In genomic region chr3:107429330-107430181, GRCh38 we compare ENCODE assay signal across 8 cellular contexts. TPM values are rescaled to one million over a fixed set of nuclear protein-coding genes. Genes with fewer than 3 reads are reported as not detected.
DNase-seq lines count a peak whose midpoint lies in the region; ATAC-seq and TF ChIP-seq lines count a peak whose summit lies in the region.

No MANE protein-coding gene starts in this region.

- intact Hi-C loops in tibial artery (cut with DNase I; ENCODE audit: low total_unique reads) = loop anchor here (2.0 kb wide), 1 partner anchor 189 kb away; no protein-coding TSS in a partner anchor

- H3K27ac Mint-ChIP-seq in activated naive CD4-positive, alpha-beta T cell treated with anti-CD3 and anti-CD28 coated beads, Interleukin-2, amount 50 U/mL, for 24 hours = no peak overlapping the region

- peak overlapping the region; percentile 78 for H3K4me2 ChIP-seq in DND-41 (ENCODE audit: insufficient read depth, low read length)

- H3K9ac ChIP-seq in DND-41 (ENCODE audit: low read depth, low read length) (peak overlapping the region; percentile 74; the same call in 1 of the 2 replicates), HUES48 (ENCODE audit: low read depth, low read length) (peak overlapping the region; percentile 42)

- H3K27me3 Mint-ChIP-seq in activated naive CD4-positive, alpha-beta T cell treated with anti-CD3 and anti-CD28 coated beads, Interleukin-2, amount 50 U/mL, for 24 hours = no peaks in the 10 kb centered on the region

- H3K27me3 ChIP-seq in DND-41 (ENCODE audit: insufficient read depth, low read length, poor library complexity) = no peaks in the 10 kb centered on the region
- H3K27me3 ChIP-seq in HUES48 (ENCODE audit: control insufficient read depth, insufficient read depth, low read length) = peaks cover 35% of the 10 kb centered on the region
- H3K27me3 ChIP-seq in tibial artery = no peaks in the 10 kb centered on the region

- H3K4me3 Mint-ChIP-seq in activated naive CD4-positive, alpha-beta T cell treated with anti-CD3 and anti-CD28 coated beads, Interleukin-2, amount 50 U/mL, for 24 hours = peak overlapping the region; percentile 91

- H3K9me3 ChIP-seq in DND-41 (ENCODE audit: insufficient read depth, low read length, severe bottlenecking) (no peaks in the 10 kb centered on the region), HUES48 (ENCODE audit: control insufficient read depth, insufficient read depth, low read length) (no peaks in the 10 kb centered on the region), tibial artery (no peaks in the 10 kb centered on the region)

- H3K4me3 ChIP-seq in DND-41 (ENCODE audit: low read depth in 1 of 2, low read length in 2 of 2) (peak overlapping the region in 1 of 2 experiments; percentile 61; a peak in 2 of 4 replicates), HUES48 (ENCODE audit: low read depth, low read length) (peak overlapping the region; percentile 68), tibial artery (peak overlapping the region; percentile 66 to 72)

- H4K20me1 ChIP-seq in DND-41 (ENCODE audit: insufficient read depth, low read length) = no peaks in the 10 kb centered on the region

- H3K4me1 ChIP-seq in DND-41 (ENCODE audit: insufficient read depth, low read length) = peaks cover 28% of the 10 kb centered on the region
- peaks cover 16% of the 10 kb centered on the region for H3K4me1 ChIP-seq in HUES48 (ENCODE audit: control insufficient read depth, insufficient read depth, low read length)
- peaks cover 0 to 10% (median 2%) of the 10 kb centered on the region in 4 donors for H3K4me1 ChIP-seq in tibial artery

- no peaks in the 10 kb centered on the region for H3K9me3 Mint-ChIP-seq in activated naive CD4-positive, alpha-beta T cell treated with anti-CD3 and anti-CD28 coated beads, Interleukin-2, amount 50 U/mL, for 24 hours

- H3K27ac ChIP-seq in DND-41 (ENCODE audit: low read length) (no peak overlapping the region), HUES48 (ENCODE audit: low read depth, low read length) (no peak overlapping the region), tibial artery (peak overlapping the region; percentile 95)

- ATAC-seq in DND-41 (ENCODE audit: insufficient read depth, low read depth) = peak; percentile 65
- ATAC-seq in GM21528 (IDR thresholded peaks at IDR 0.05; ENCODE audit: low FRiP score, unreplicated experiment) = peak; percentile 54

- peaks cover 23% of the 10 kb centered on the region for H3K4me1 Mint-ChIP-seq in activated naive CD4-positive, alpha-beta T cell treated with anti-CD3 and anti-CD28 coated beads, Interleukin-2, amount 50 U/mL, for 24 hours

- TF ChIP-seq CTCF in DND-41 (IDR thresholded peaks at IDR 0.05; ENCODE audit: borderline replicate concordance, extremely low read depth, low read length, poor library complexity, severe bottlenecking) = peak; percentile 80
- TF ChIP-seq CTCF in tibial artery (IDR thresholded peaks at IDR 0.05) = peak; percentile 80 to 92

- H3K36me3 Mint-ChIP-seq in activated naive CD4-positive, alpha-beta T cell treated with anti-CD3 and anti-CD28 coated beads, Interleukin-2, amount 50 U/mL, for 24 hours = no peaks in the 10 kb centered on the region

- H3K79me2 ChIP-seq in DND-41 (ENCODE audit: insufficient read depth, low read length) = no peaks in the 10 kb centered on the region

- peak; percentile 68 for DNase-seq in DND-41
- DNase-seq in SHP77 treated with DMSO at 0.1 percent for 48 hours (lab: John Stamatoyannopoulos, UW) = peak; percentile 58
- DNase-seq in glomerular endothelial cell (ENCODE audit: extremely low read depth, low read depth, low spot score) = peak; percentile 64
- DNase-seq in occipital lobe (lab: John Stamatoyannopoulos, UW) = peak; percentile 86
- peak; percentile 69 to 89 for DNase-seq in tibial artery

- H2AFZ ChIP-seq in DND-41 (ENCODE audit: low read depth, low read length) = peak overlapping the region; percentile 95

- H3K36me3 ChIP-seq in DND-41 (ENCODE audit: insufficient read depth, low read length) = no peaks in the 10 kb centered on the region
- H3K36me3 ChIP-seq in HUES48 (ENCODE audit: control insufficient read depth, insufficient read depth, low read length) = no peaks in the 10 kb centered on the region
- H3K36me3 ChIP-seq in tibial artery = no peaks in the 10 kb centered on the region

RNA-seq across cellular contexts. Expression of gene CCDC54, which starts 52.3 kb away (rescaled TPM):
- total RNA-seq in glomerular endothelial cell (not detected in 2 replicates), occipital lobe (0.16 TPM)

Comparison
In these comparisons a context has a peak if more than half of its experiments do, and no peak if none do; other contexts are left out.
1. H3K27ac ChIP-seq: peak in tibial artery (2 of 2); none in DND-41 (single experiment) and HUES48 (single experiment).
2. Peak in every context shown above with its lines, with median percentiles within 50 percentile points of each other: DNase-seq.